ENCODE assay signal across 14 cellular contexts in genomic region chr1:182888736-182889531, GRCh38. TPM values are rescaled to one million over a fixed set of nuclear protein-coding genes. Genes with fewer than 3 reads are reported as not detected.
DNase-seq lines count a peak whose midpoint lies in the region; ATAC-seq and TF ChIP-seq lines count a peak whose summit lies in the region.
"Had no signal": no experiment of that assay in that cellular context is flagged by ENCODE, and none has a peak within 500 bp of the region (broad histone marks: within the 10 kb centered on the region; RNA-seq: fewer than 3 reads in every experiment).

No MANE protein-coding gene starts in this region.

- H4K20me1 ChIP-seq in IMR-90 (ENCODE audit: insufficient read depth, low read length): peaks cover 6% of the 10 kb centered on the region; the same call in 1 of the 2 replicates

- no peak overlapping the region for H2BK120ac ChIP-seq in IMR-90 (ENCODE audit: low read depth, low read length)

- no peaks in the 10 kb centered on the region for H3K27me3 ChIP-seq in IMR-90 (ENCODE audit: control insufficient read depth, insufficient read depth, low read length)
- H3K27me3 ChIP-seq: tibial artery had no signal

- H3K56ac ChIP-seq in IMR-90 (ENCODE audit: extremely low read depth, insufficient read depth, low read length): no peak overlapping the region

- CTCF ChIA-PET in IMR-90 (lab: Yijun Ruan, JAX): interaction anchor here (0.6 to 1.1 kb wide), 3 partner anchors 15 to 346 kb away, joined by 3 read pairs; no protein-coding TSS in a partner anchor

- no peak overlapping the region for H4K8ac ChIP-seq in IMR-90 (ENCODE audit: low read depth in 2 of 2, low read length in 2 of 2)

- no peak overlapping the region for H2BK5ac ChIP-seq in IMR-90 (ENCODE audit: low read depth, low read length, poor library complexity, severe bottlenecking)

- ATAC-seq in IMR-90 (ENCODE audit: low read depth) (peak; percentile 62), omental fat pad (ENCODE audit: low FRiP score) (no peak), HG02938 (IDR thresholded peaks at IDR 0.05; ENCODE audit: unreplicated experiment) (no peak)

- no peak overlapping the region for H2AFZ ChIP-seq in IMR-90 (replicated peaks; ENCODE audit: low read length, poor library complexity)

- dilution Hi-C loops in IMR-90 (cut with HindIII; ENCODE audit: low sequenced_read_pairs, unreplicated experiment): no loop called here

- POLR2A ChIA-PET in IMR-90 (lab: Charles Lee; ENCODE audit: unreplicated experiment): interaction anchor here (1.7 kb wide), 1 partner anchor 74 kb away, joined by 5 read pairs; no protein-coding TSS in a partner anchor

- TF ChIP-seq CTCF in IMR-90 (conservative IDR thresholded peaks at IDR 0.05; ENCODE audit: low read depth, low read length): no peak
- TF ChIP-seq CTCF in nephron progenitor cell (IDR thresholded peaks at IDR 0.05): no peak
- TF ChIP-seq CTCF in omental fat pad (IDR thresholded peaks at IDR 0.05): no peak

- H3K36me3 ChIP-seq in IMR-90 (ENCODE audit: control insufficient read depth, insufficient read depth, low read length): peaks cover 30% of the 10 kb centered on the region

- H3K27me3 Mint-ChIP-seq in nephron progenitor cell (ENCODE audit: low read depth, poor library complexity): no peaks in the 10 kb centered on the region
- H3K27me3 Mint-ChIP-seq: activated T-helper 17 cell treated with anti-CD3 and anti-CD28 coated beads, Interleukin-2, amount 50 U/mL, for 72 hours had no signal

- peaks cover 51% of the 10 kb centered on the region for H3K36me3 Mint-ChIP-seq in nephron progenitor cell (ENCODE audit: low read depth)

- peaks cover 17% of the 10 kb centered on the region for H3K9me3 Mint-ChIP-seq in nephron progenitor cell

- H3K4me2 ChIP-seq in IMR-90 (ENCODE audit: low read depth, low read length): no peak overlapping the region
- H3K4me2 ChIP-seq: A549 had no signal

- H3K23ac ChIP-seq in IMR-90 (ENCODE audit: low read depth, low read length): no peak overlapping the region

- H3K27ac ChIP-seq in IMR-90 (ENCODE audit: insufficient read depth, low read length): no peak overlapping the region
- H3K27ac ChIP-seq: A549, tibial artery had no signal

- H3K4ac ChIP-seq in IMR-90 (ENCODE audit: low read depth, low read length): no peak overlapping the region

- intact Hi-C loops in IMR-90 (cut with micrococcal nuclease): loop anchor here (10.0 kb wide), 1 partner anchor 236 kb away; no protein-coding TSS in a partner anchor

- in situ Hi-C loops in IMR-90 (cut with MboI; ENCODE audit: low sequenced_read_pairs): loop anchor here (10.0 to 25.0 kb wide), 2 partner anchors 226 to 1823 kb away; no protein-coding TSS in a partner anchor

- H3K9ac ChIP-seq in IMR-90 (ENCODE audit: low read depth, low read length): no peak overlapping the region

- peaks cover 4 to 5% of the 10 kb centered on the region in 2 experiments; a peak in 3 of 4 replicates for H3K79me1 ChIP-seq in IMR-90 (ENCODE audit: low read depth in 1 of 2, low read length in 2 of 2)

- WGBS in IMR-90 (ENCODE audit: extremely low coverage in 2 of 2, insufficient read length in 1 of 2), 2 experiments: 40% methylated on average over 2 of the region's 7 CpGs; no CpG with 5 or more reads in 1 of the 2 experiments

- no peak for TF ChIP-seq RAD21 in IMR-90 (IDR thresholded peaks at IDR 0.05; ENCODE audit: low read length)

- H3K9me1 ChIP-seq in IMR-90 (ENCODE audit: insufficient read depth, low read length): peaks cover 3% of the 10 kb centered on the region; the same call in 1 of the 2 replicates

- H2BK20ac ChIP-seq in IMR-90 (ENCODE audit: low read depth, low read length): no peak overlapping the region

- H3K14ac ChIP-seq in IMR-90 (replicated peaks; ENCODE audit: low read depth, low read length): no peak overlapping the region

- peaks cover 2% of the 10 kb centered on the region; the same call in 1 of the 2 replicates for H3K4me1 ChIP-seq in IMR-90 (ENCODE audit: control insufficient read depth, insufficient read depth, low read length)
- H3K4me1 ChIP-seq: tibial artery had no signal

- no peak overlapping the region for H3K4me3 ChIP-seq in IMR-90 (ENCODE audit: insufficient read depth, low read depth, low read length)
- H3K4me3 ChIP-seq: A549, tibial artery had no signal

- H4K91ac ChIP-seq in IMR-90 (ENCODE audit: insufficient read depth, low read depth, low read length): no peak overlapping the region

- H2BK15ac ChIP-seq in IMR-90 (ENCODE audit: low read depth, low read length): no peak overlapping the region

- H3K18ac ChIP-seq in IMR-90 (ENCODE audit: low read depth, low read length): no peak overlapping the region

- H4K5ac ChIP-seq in IMR-90 (ENCODE audit: low read depth, low read length): no peak overlapping the region

- TF ChIP-seq POLR2A in IMR-90 (IDR thresholded peaks at IDR 0.05; ENCODE audit: low read depth, low read length): no peak

- H3K27ac Mint-ChIP-seq in nephron progenitor cell: peak overlapping the region; percentile 92
- H3K27ac Mint-ChIP-seq: activated T-helper 17 cell treated with anti-CD3 and anti-CD28 coated beads, Interleukin-2, amount 50 U/mL, for 72 hours had no signal

- no peaks in the 10 kb centered on the region for H3K9me3 ChIP-seq in IMR-90 (ENCODE audit: control insufficient read depth, insufficient read depth, low read length)
- H3K9me3 ChIP-seq: tibial artery had no signal

- BruUV-seq in IMR-90 (replicated peaks; lab: Mats Ljungman, UMichigan): no TSS peak

- peak; percentile 38 for DNase-seq in NCI-H82 (lab: John Stamatoyannopoulos, UW)
- DNase-seq in NCI-H82 treated with DMSO at 0.1 percent for 48 hours (lab: John Stamatoyannopoulos, UW; ENCODE audit: unreplicated experiment): no peak
- DNase-seq in IMR-90: peak; percentile 71
- DNase-seq in astrocyte of the hippocampus (ENCODE audit: low read depth, low spot score): peak; percentile 8
- no peak for DNase-seq in nephron progenitor cell
- DNase-seq in NCI-H524 (lab: John Stamatoyannopoulos, UW): no peak
- no peak for DNase-seq in omental fat pad (ENCODE audit: low spot score)
- DNase-seq: NCI-H524 treated with DMSO at 0.1 percent for 48 hours; occipital lobe; stimulated activated CD4-positive, alpha-beta T cell treated with anti-CD3 and anti-CD28 coated beads, Interleukin-4, amount 100 ng/mL, for 4 hours; tibial artery had no signal

- H2AK9ac ChIP-seq in IMR-90 (replicated peaks; ENCODE audit: low read depth, low read length, poor library complexity): no peak overlapping the region

- no peak overlapping the region for H3K4me3 Mint-ChIP-seq in nephron progenitor cell
- H3K4me3 Mint-ChIP-seq: activated T-helper 17 cell treated with anti-CD3 and anti-CD28 coated beads, Interleukin-2, amount 50 U/mL, for 72 hours had no signal

- no peaks in the 10 kb centered on the region for H3K4me1 Mint-ChIP-seq in nephron progenitor cell

- H2AK5ac ChIP-seq in IMR-90 (ENCODE audit: low read depth, low read length): no peak overlapping the region

TF ChIP-seq in IMR-90, 13 proteins besides CTCF, POLR2A, EP300 and RAD21:
- TF ChIP-seq MAZ (IDR thresholded peaks at IDR 0.05; ENCODE audit: borderline replicate concordance, low read depth, low read length) (no peak), RCOR1 (IDR thresholded peaks at IDR 0.05; ENCODE audit: insufficient replicate concordance, low read length) (no peak)

RNA-seq across cellular contexts. Expression of gene DHX9, which starts 49.8 kb away (rescaled TPM):
- total RNA-seq in IMR-90 (2012; rRNA removed) (211 and 234 TPM in 2 replicates), omental fat pad (100 to 1,000 TPM in 1 of 4 donors, 10 to 100 TPM in 3; 79.7 to 135 (median 88.8) TPM)
- polyA plus RNA-seq in IMR-90 (2012; rRNA removed): 108 and 119 TPM in 2 replicates
- polyA plus RNA-seq in IMR-90 (2012; cell fraction: cytosol; rRNA removed): 31.7 and 46.5 TPM in 2 replicates
- polyA plus RNA-seq in IMR-90 (2012; cell fraction: nucleus; rRNA removed; ENCODE audit: low replicate concordance): 27.3 and 119 TPM in 2 replicates

Comparison
In these comparisons a context has a peak if more than half of its experiments do, and no peak if none do; other contexts are left out.
1. DNase-seq: peak in NCI-H82 (single experiment), IMR-90 (single experiment) and astrocyte of the hippocampus (single experiment); none in NCI-H82 treated with DMSO at 0.1 percent for 48 hours (single experiment), nephron progenitor cell (single experiment), NCI-H524 (0 of 2) and omental fat pad (single experiment).